ENCODE assay signal across 9 cellular contexts in the genomic region with DNA sequence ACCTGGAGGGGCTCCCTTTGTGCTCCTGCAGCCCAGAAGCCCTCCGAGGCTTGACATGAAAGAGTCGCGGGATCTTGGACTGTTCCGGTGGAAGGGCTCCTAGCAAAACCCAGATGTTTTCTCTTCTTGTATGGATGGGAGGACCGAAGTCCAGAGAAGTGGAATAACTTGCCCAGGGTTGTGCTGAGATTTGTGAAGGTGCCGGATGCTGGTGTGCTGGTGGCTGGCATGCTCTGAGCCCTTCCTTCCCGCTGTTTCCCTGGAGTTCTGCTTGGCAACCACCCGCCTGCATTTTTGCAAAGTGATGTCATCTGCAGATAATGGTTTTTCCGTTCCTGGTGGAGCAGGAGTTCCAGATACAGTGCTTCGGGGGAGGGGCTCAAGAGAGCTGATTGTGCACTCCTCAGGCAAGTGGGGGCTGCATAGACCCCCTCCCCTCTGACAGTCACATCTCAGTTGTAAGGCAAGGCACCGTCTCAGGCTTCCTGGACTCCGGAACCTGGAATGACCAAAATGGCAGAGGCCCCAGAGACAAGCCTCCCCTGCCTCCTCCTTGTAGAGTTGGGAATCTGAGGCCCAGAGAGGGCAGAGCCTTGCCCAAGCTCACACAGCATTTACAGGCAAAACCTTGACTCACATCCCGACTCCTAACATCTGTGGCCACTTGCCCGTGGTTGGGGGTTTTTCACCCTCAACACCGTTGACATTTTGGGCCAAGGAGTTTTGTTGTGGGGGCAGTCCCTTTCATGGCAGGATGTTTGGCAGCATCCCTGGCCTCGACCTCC.
DNase-seq lines count a peak whose midpoint lies in the region; ATAC-seq, FAIRE-seq and TF ChIP-seq lines count a peak whose summit lies in the region.
"Had no signal": no experiment of that assay in that cellular context is flagged by ENCODE, and none has a peak within 500 bp of the region (broad histone marks: within the 10 kb centered on the region; RNA-seq: fewer than 3 reads in every experiment).

No MANE protein-coding gene starts in this region.

- H3K4me1 ChIP-seq in adrenal gland (replicated peaks in 1 of 2) = peaks cover 11 to 28% of the 10 kb centered on the region in 2 donors
- H3K4me1 ChIP-seq in right atrium auricular region = peaks cover 0 to 73% of the 10 kb centered on the region in 2 donors
- peaks cover 28 to 33% of the 10 kb centered on the region in 2 donors for H3K4me1 ChIP-seq in gastrocnemius medialis

- WGBS in adrenal gland, 4 donors = 33 to 39% (median 34%) methylated on average over 14 to 16 of the region's 16 CpGs

- H3K27ac ChIP-seq in C4-2B (peak overlapping the region; percentile 35), adrenal gland (peak overlapping the region in 4 of 5 donors; percentile 63 to 93 (median 74)), right atrium auricular region (peak overlapping the region; percentile 74 to 89), gastrocnemius medialis (peak overlapping the region; percentile 50 to 74 (median 68))
- H3K27ac ChIP-seq: KMS-11 had no signal

- TF ChIP-seq CTCF in C4-2B (conservative IDR thresholded peaks at IDR 0.05) (no peak), adrenal gland (IDR thresholded peaks at IDR 0.05) (no peak), right atrium auricular region (IDR thresholded peaks at IDR 0.05) (no peak), gastrocnemius medialis (IDR thresholded peaks at IDR 0.05 in 4 of 5, conservative IDR thresholded peaks at IDR 0.05 in 1 of 5) (no peak)

- intact Hi-C loops in adrenal gland (cut with DNase I) = no loop called here
- intact Hi-C loops in gastrocnemius medialis (cut with DNase I; ENCODE audit: low total_unique reads) = loop anchor here (2.0 kb wide), 1 partner anchor 26 kb away; no protein-coding TSS in a partner anchor

- H3K36me3 ChIP-seq in adrenal gland (replicated peaks in 1 of 2) = no peaks in the 10 kb centered on the region
- H3K36me3 ChIP-seq in right atrium auricular region = no peaks in the 10 kb centered on the region
- H3K36me3 ChIP-seq in gastrocnemius medialis = no peaks in the 10 kb centered on the region

- peak in 1 of 2 donors; percentile 20 for TF ChIP-seq POLR2A in adrenal gland (IDR thresholded peaks at IDR 0.05)
- no peak for TF ChIP-seq POLR2A in gastrocnemius medialis (IDR thresholded peaks at IDR 0.05)

- peak; percentile 89 for DNase-seq in HTR-8/SVneo (ENCODE audit: insufficient read length, low spot score)
- DNase-seq in adrenal gland = peak; percentile 77 to 95 (median 88)
- DNase-seq in right atrium auricular region (ENCODE audit: low spot score) = peak; percentile 84
- DNase-seq in gastrocnemius medialis = peak in 1 of 2 donors; percentile 41
- DNase-seq in stimulated activated naive CD4-positive, alpha-beta T cell (lab: John Stamatoyannopoulos, UW) = no peak

- peak; percentile 79 for FAIRE-seq in HTR-8/SVneo (lab: Jason Lieb, UNC)

- H3K4me3 ChIP-seq in adrenal gland (no peak overlapping the region), right atrium auricular region (no peak overlapping the region), gastrocnemius medialis (no peak overlapping the region)

- no peaks in the 10 kb centered on the region for H3K27me3 ChIP-seq in adrenal gland
- no peaks in the 10 kb centered on the region for H3K27me3 ChIP-seq in right atrium auricular region
- H3K27me3 ChIP-seq in gastrocnemius medialis = no peaks in the 10 kb centered on the region

- peak; percentile 34 to 51 for ATAC-seq in gastrocnemius medialis
- no peak for ATAC-seq in HG02759 (IDR thresholded peaks at IDR 0.05; ENCODE audit: unreplicated experiment)
- no peak for ATAC-seq in GM18870 (IDR thresholded peaks at IDR 0.05; ENCODE audit: unreplicated experiment)

- H3K9me3 ChIP-seq in adrenal gland (replicated peaks in 1 of 3) = no peaks in the 10 kb centered on the region
- H3K9me3 ChIP-seq in right atrium auricular region = no peaks in the 10 kb centered on the region
- no peaks in the 10 kb centered on the region for H3K9me3 ChIP-seq in gastrocnemius medialis

- in situ Hi-C loops in gastrocnemius medialis (cut with MboI; ENCODE audit: low sequenced_read_pairs in 4 of 4) = no loop called here

Comparison
In these comparisons a context has a peak if more than half of its experiments do, and no peak if none do; other contexts are left out.
1. DNase-seq: peak in HTR-8/SVneo (single experiment), adrenal gland (7 of 7) and right atrium auricular region (single experiment); none in stimulated activated naive CD4-positive, alpha-beta T cell (0 of 6).
2. ATAC-seq: peak in gastrocnemius medialis (2 of 2); none in HG02759 (single experiment) and GM18870 (single experiment).
3. Peak in every context shown above with its lines, with median percentiles within 50 percentile points of each other: H3K27ac ChIP-seq.